In the genomic region with DNA sequence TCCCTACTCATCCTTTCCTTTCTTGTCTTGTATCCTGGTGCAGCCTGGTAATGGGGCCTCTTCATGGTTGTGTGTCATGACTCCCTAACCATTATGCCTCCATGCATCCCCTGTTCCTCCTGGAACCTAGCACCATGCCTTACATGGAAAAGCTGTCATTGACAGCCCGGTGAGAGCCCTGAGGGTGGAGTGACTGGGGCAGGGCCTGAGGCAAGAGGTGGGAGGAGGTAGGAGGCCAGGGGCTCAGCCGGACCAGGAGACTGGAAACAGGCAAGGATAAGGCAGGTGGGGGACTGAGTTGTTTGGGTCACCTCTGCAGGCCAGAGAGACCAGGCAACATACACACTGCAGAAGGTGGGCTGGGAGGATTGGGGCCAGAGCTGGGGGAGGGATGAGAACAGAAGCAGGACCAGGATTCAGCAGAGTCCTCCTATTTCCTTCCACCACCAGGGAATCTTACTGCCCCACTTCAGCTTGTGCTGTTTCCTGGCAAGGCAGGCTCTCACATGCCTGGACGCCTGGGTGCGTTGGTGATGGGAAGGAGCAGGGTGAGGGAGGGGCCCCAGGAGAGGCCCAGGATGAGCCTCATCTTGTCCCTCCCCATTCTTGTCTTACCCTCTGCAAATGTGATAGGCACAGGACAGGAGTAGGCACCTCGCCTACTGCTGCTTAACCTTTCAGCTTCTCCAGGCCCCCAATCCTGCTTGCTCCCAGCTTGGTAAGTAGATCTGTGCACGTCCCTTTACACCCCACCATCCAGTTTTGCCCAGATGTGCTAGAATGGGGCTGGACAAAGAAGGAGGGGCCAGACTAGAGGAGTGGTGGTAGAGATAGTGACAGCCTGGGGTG, we compare ENCODE assay signal across 8 cellular contexts. TPM values are rescaled to one million over a fixed set of nuclear protein-coding genes. Genes with fewer than 3 reads are reported as not detected.
DNase-seq lines count a peak whose midpoint lies in the region; ATAC-seq and TF ChIP-seq lines count a peak whose summit lies in the region.

A gene with protein sequence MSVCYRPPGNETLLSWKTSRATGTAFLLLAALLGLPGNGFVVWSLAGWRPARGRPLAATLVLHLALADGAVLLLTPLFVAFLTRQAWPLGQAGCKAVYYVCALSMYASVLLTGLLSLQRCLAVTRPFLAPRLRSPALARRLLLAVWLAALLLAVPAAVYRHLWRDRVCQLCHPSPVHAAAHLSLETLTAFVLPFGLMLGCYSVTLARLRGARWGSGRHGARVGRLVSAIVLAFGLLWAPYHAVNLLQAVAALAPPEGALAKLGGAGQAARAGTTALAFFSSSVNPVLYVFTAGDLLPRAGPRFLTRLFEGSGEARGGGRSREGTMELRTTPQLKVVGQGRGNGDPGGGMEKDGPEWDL (plus strand): TSS at position 603 of the 849 bp plus-strand sequence. CDS start 525 bp downstream, outside the sequence.

- no peaks in the 10 kb centered on the region for H3K36me3 ChIP-seq in PC-9 (ENCODE audit: low read depth)
- H3K36me3 ChIP-seq in ovary: no peaks in the 10 kb centered on the region

- no peak for TF ChIP-seq POLR2A in ovary (IDR thresholded peaks at IDR 0.05)

- TF ChIP-seq CTCF in PC-9 (conservative IDR thresholded peaks at IDR 0.05) (no peak), epithelial cell of proximal tubule (conservative IDR thresholded peaks at IDR 0.05; ENCODE audit: low read depth, low read length) (no peak), ovary (IDR thresholded peaks at IDR 0.05) (no peak), chondrocyte (IDR thresholded peaks at IDR 0.05) (no peak)

- H3K4me2 ChIP-seq in PC-9: no peak within 1 kb of the TSS

- TF ChIP-seq EP300 in ovary (IDR thresholded peaks at IDR 0.05): no peak

- no peaks in the 10 kb centered on the region for H4K20me1 ChIP-seq in PC-9 (ENCODE audit: insufficient read depth)

- H3K27ac Mint-ChIP-seq in chondrocyte (ENCODE audit: unreplicated experiment): no peak within 1 kb of the TSS

- CTCF ChIA-PET in PC-9 (lab: Charles Lee): interaction anchor here (0.6 kb wide), 1 partner anchor 216 kb away, joined by 7 read pairs; no protein-coding TSS in a partner anchor

- H3K4me1 Mint-ChIP-seq in chondrocyte (ENCODE audit: low read depth): peaks cover 6% of the 10 kb centered on the region

- H3K4me3 ChIP-seq in PC-9: no peak within 1 kb of the TSS
- H3K4me3 ChIP-seq in epithelial cell of proximal tubule (ENCODE audit: low read depth, low read length): peak within 1 kb of the TSS; percentile 11
- H3K4me3 ChIP-seq in ovary: peak within 1 kb of the TSS; percentile 40

- no peaks in the 10 kb centered on the region for H3K9me2 ChIP-seq in PC-9 (ENCODE audit: insufficient read depth)

- no peak within 1 kb of the TSS for H2AFZ ChIP-seq in PC-9

- H3F3A ChIP-seq in PC-9 (ENCODE audit: insufficient read depth, low read depth): no peaks in the 10 kb centered on the region

- H3K9me3 ChIP-seq in PC-9 (ENCODE audit: insufficient read depth, low read depth): no peaks in the 10 kb centered on the region
- no peaks in the 10 kb centered on the region for H3K9me3 ChIP-seq in ovary

- 67 to 71% (median 71%) methylated on average over 6 of the region's 6 CpGs for WGBS in ovary, 3 donors

- ATAC-seq in GM18907 (IDR thresholded peaks at IDR 0.05; ENCODE audit: unreplicated experiment): no peak

- H3K27me3 Mint-ChIP-seq in chondrocyte (ENCODE audit: low read depth): no peaks in the 10 kb centered on the region

- H3K27me3 ChIP-seq in PC-9 (ENCODE audit: insufficient read depth, low read depth) (no peaks in the 10 kb centered on the region), ovary (no peaks in the 10 kb centered on the region)

- H3K27ac ChIP-seq in PC-9 (no peak within 1 kb of the TSS), ovary (peak within 1 kb of the TSS; percentile 9 to 85)

- H3K36me3 Mint-ChIP-seq in chondrocyte (ENCODE audit: low read depth): peaks cover 17% of the 10 kb centered on the region

- H3K4me1 ChIP-seq in PC-9 (replicated peaks; ENCODE audit: insufficient read depth) (no peaks in the 10 kb centered on the region), ovary (ENCODE audit: insufficient read depth) (peaks cover 12% of the 10 kb centered on the region)

- DNase-seq in DMS79 (lab: John Stamatoyannopoulos, UW) (peak; percentile 30), PC-9 (no peak), epithelial cell of proximal tubule (ENCODE audit: low read depth) (no peak), ovary (no peak), putamen (ENCODE audit: low spot score) (no peak), chondrocyte (ENCODE audit: low spot score) (no peak)
- no peak for DNase-seq in activated effector memory CD4-positive, alpha-beta T cell treated with anti-CD3 and anti-CD28 coated beads, Interleukin-2, amount 50 U/mL, for 16 hours

- no peaks in the 10 kb centered on the region for H3K9me3 Mint-ChIP-seq in chondrocyte (ENCODE audit: low read depth)

- no peaks in the 10 kb centered on the region for H3K79me2 ChIP-seq in PC-9 (ENCODE audit: low read depth)

- intact Hi-C loops in PC-9 (cut with micrococcal nuclease; ENCODE audit: unreplicated experiment): no loop called here
- intact Hi-C loops in ovary (cut with DNase I): loop anchor here in 2 of 4 donors (5.0 kb wide), 1 partner anchor 67 kb away; the partner anchor contains the start of gene TINF2 (in 2 of the 2)

- BruUV-seq in PC-9 (replicated peaks; lab: Mats Ljungman, UMichigan): no TSS peak

- POLR2A ChIA-PET in PC-9 (lab: Charles Lee; ENCODE audit: unreplicated experiment): no interaction called here

- H3K4me3 Mint-ChIP-seq in chondrocyte (ENCODE audit: unreplicated experiment): no peak within 1 kb of the TSS

RNA-seq across cellular contexts. Expression of the gene that starts here (rescaled TPM):
- total RNA-seq in PC-9 (2021) (15.0 and 26.1 TPM in 2 replicates), epithelial cell of proximal tubule (1.3 and 2.7 TPM in 2 replicates), ovary (10 to 100 TPM in 1 of 7 donors, 1 to 10 TPM in 6; 4.5 to 10.1 (median 5.5) TPM), chondrocyte (8.8 to 18.4 TPM (median 9.1 TPM) in 3 replicates)
- polyA plus RNA-seq in ovary: 1 to 10 TPM in 1 of 2 donors, under 1 TPM in 1; 0.85 to 1.8 TPM
